In genomic region chr6:136791296-136792065, GRCh38 we compare ENCODE assay signal across 8 cellular contexts. TPM values are rescaled to one million over a fixed set of nuclear protein-coding genes. Genes with fewer than 3 reads are reported as not detected.
A peak's percentile ranks its signal among the peaks of the same experiment; 100 is the strongest.
DNase-seq lines count a peak whose midpoint lies in the region; ATAC-seq and TF ChIP-seq lines count a peak whose summit lies in the region.

No MANE protein-coding gene starts in this region.

- H3K27ac ChIP-seq in HL-60 (replicated peaks): peak overlapping the region; percentile 91
- H3K27ac ChIP-seq in heart left ventricle: peak overlapping the region; percentile 84 to 98 (median 94)

- intact Hi-C loops in heart left ventricle (cut with DNase I): loop anchor here in 9 of 10 donors (1.0 to 10.0 kb wide), 9 partner anchors 44 to 209 kb away; no protein-coding TSS in a partner anchor
- intact Hi-C loops in posterior cingulate gyrus (cut with DNase I): loop anchor here (2.0 kb wide), 1 partner anchor 209 kb away; no protein-coding TSS in a partner anchor

- H3K36me3 Mint-ChIP-seq in activated naive CD8-positive, alpha-beta T cell: no peaks in the 10 kb centered on the region

- TF ChIP-seq CTCF in GM20000 (IDR thresholded peaks at IDR 0.05; ENCODE audit: extremely low read depth, missing control alignments) (no peak), HL-60 (IDR thresholded peaks at IDR 0.05; ENCODE audit: insufficient read depth, low read length) (no peak), heart left ventricle (IDR thresholded peaks at IDR 0.05) (no peak)

- peak; percentile 34 to 61 (median 56) for ATAC-seq in heart left ventricle

- WGBS in heart left ventricle, 4 donors: 1 to 3% (median 2%) methylated on average over 28 to 60 of the region's 60 CpGs

- H3K36me3 ChIP-seq in heart left ventricle: no peaks in the 10 kb centered on the region

- DNase-seq in DMS153 (lab: John Stamatoyannopoulos, UW): peak; percentile 48
- DNase-seq in GM20000 (ENCODE audit: low spot score): peak; percentile 56
- DNase-seq in HL-60 (ENCODE audit: low read depth in 1 of 2, low spot score in 1 of 2): peak in 1 of 2 experiments; percentile 82
- DNase-seq in SK-N-DZ (ENCODE audit: low spot score): peak; percentile 49
- DNase-seq in heart left ventricle: peak; percentile 46 to 76 (median 65)
- peak in 8 of 10 donors; percentile 34 to 93 (median 56) for DNase-seq in posterior cingulate gyrus
- no peak for DNase-seq in NCI-H446 treated with DMSO at 0.1 percent for 48 hours (lab: John Stamatoyannopoulos, UW)

- H3K4me1 Mint-ChIP-seq in activated naive CD8-positive, alpha-beta T cell (ENCODE audit: low read depth): peaks cover 42% of the 10 kb centered on the region

- H3K27ac Mint-ChIP-seq in activated naive CD8-positive, alpha-beta T cell: peak overlapping the region; percentile 87

- H3K27me3 ChIP-seq in HL-60 (ENCODE audit: insufficient read depth, poor library complexity, severe bottlenecking) (no peaks in the 10 kb centered on the region), heart left ventricle (no peaks in the 10 kb centered on the region)

- H3K4me3 Mint-ChIP-seq in activated naive CD8-positive, alpha-beta T cell: peak overlapping the region; percentile 92

- H3K4me3 ChIP-seq in HL-60 (replicated peaks; ENCODE audit: insufficient read depth, low read length): peak overlapping the region; percentile 87
- peak overlapping the region; percentile 29 to 94 (median 78) for H3K4me3 ChIP-seq in heart left ventricle

- no peaks in the 10 kb centered on the region for H3K9me3 Mint-ChIP-seq in activated naive CD8-positive, alpha-beta T cell (ENCODE audit: low read depth)

- peak in 1 of 2 donors; percentile 41 for TF ChIP-seq POLR2A in heart left ventricle (IDR thresholded peaks at IDR 0.05)

- no peaks in the 10 kb centered on the region for H3K9me3 ChIP-seq in heart left ventricle

- H3K4me1 ChIP-seq in heart left ventricle: peaks cover 0 to 50% (median 23%) of the 10 kb centered on the region in 12 donors

- no peaks in the 10 kb centered on the region for H3K27me3 Mint-ChIP-seq in activated naive CD8-positive, alpha-beta T cell

RNA-seq across cellular contexts. Expression of gene MAP3K5, which starts 0.8 kb away (rescaled TPM):
- polyA plus RNA-seq in SK-N-DZ (2014; cell fraction: cytosol; rRNA removed): 2.3 and 3.9 TPM in 2 replicates
- 2.8 and 5.1 TPM in 2 replicates for polyA plus RNA-seq in SK-N-DZ (2014; cell fraction: nucleus; rRNA removed)
- total RNA-seq in heart left ventricle: 10 to 100 TPM; 18.7 to 34.1 (median 28.0) TPM
- 1 to 10 TPM; 7.1 to 9.5 TPM for polyA plus RNA-seq in heart left ventricle

RNA-seq across cellular contexts. Expression of gene PEX7, which starts 30.9 kb away (rescaled TPM):
- 20.7 and 22.9 TPM in 2 replicates for polyA plus RNA-seq in SK-N-DZ (2014; cell fraction: cytosol; rRNA removed)
- polyA plus RNA-seq in SK-N-DZ (2014; cell fraction: nucleus; rRNA removed): 9.9 and 15.8 TPM in 2 replicates
- total RNA-seq in heart left ventricle: 10 to 100 TPM in 6 of 9 donors, 1 to 10 TPM in 3; 6.4 to 22.1 (median 15.6) TPM
- 1 to 10 TPM; 4.7 to 5.1 TPM for polyA plus RNA-seq in heart left ventricle
